1 cellular context compared by ENCODE assay signal in genomic region chr17:45060382-45060823, GRCh38.
TF ChIP-seq lines count a peak whose summit lies in the region.

No MANE protein-coding gene starts in this region.

TF ChIP-seq in HepG2, 621 proteins besides CTCF, POLR2A, EP300 and RAD21 (continued from another document and continues in another):
- TF ChIP-seq EHMT2 (IDR thresholded peaks at IDR 0.05; ENCODE audit: borderline replicate concordance, low read depth, low read length) (no peak), ZEB1 (IDR thresholded peaks at IDR 0.05; ENCODE audit: insufficient replicate concordance, low read depth) (peak; percentile 47), ZNF180 (CRISPR knock-in tag; IDR thresholded peaks at IDR 0.05; ENCODE audit: borderline replicate concordance, low read depth) (no peak), USF2 (IDR thresholded peaks at IDR 0.05; ENCODE audit: low read depth, low read length) (no peak), USF2 (CRISPR knock-in tag; IDR thresholded peaks at IDR 0.05; ENCODE audit: borderline replicate concordance) (no peak), ZNF34 (CRISPR knock-in tag; IDR thresholded peaks at IDR 0.05; ENCODE audit: borderline replicate concordance) (0 out of 2 replicates have a peak, but pooled peaks have one; percentile 46), RBM22 (optimal IDR thresholded peaks at IDR 0.05; ENCODE audit: low read length) (no peak), HDAC1 (CRISPR knock-in tag; IDR thresholded peaks at IDR 0.05) (no peak), KDM5B (CRISPR knock-in tag; IDR thresholded peaks at IDR 0.05; ENCODE audit: borderline replicate concordance) (no peak), FOXA3 (CRISPR knock-in tag; IDR thresholded peaks at IDR 0.05) (no peak), ZNF775 (CRISPR knock-in tag; IDR thresholded peaks at IDR 0.05; ENCODE audit: borderline replicate concordance) (0 out of 2 replicates have a peak, but pooled peaks have one; percentile 61), TCF7 (IDR thresholded peaks at IDR 0.05; ENCODE audit: low read depth) (no peak), FOXP1 (IDR thresholded peaks at IDR 0.05) (no peak), FOXP1 (CRISPR knock-in tag; IDR thresholded peaks at IDR 0.05) (no peak), ERF (CRISPR knock-in tag; IDR thresholded peaks at IDR 0.05) (no peak), ZKSCAN1 (IDR thresholded peaks at IDR 0.05; ENCODE audit: low read length) (no peak), NFKB2 (CRISPR knock-in tag; IDR thresholded peaks at IDR 0.05; ENCODE audit: borderline replicate concordance) (0 out of 2 replicates have a peak, but pooled peaks have one; percentile 36), ZIK1 (CRISPR knock-in tag; IDR thresholded peaks at IDR 0.05; ENCODE audit: borderline replicate concordance, low read depth) (no peak), SMAD9 (CRISPR knock-in tag; IDR thresholded peaks at IDR 0.05) (no peak), SP4 (CRISPR knock-in tag; IDR thresholded peaks at IDR 0.05) (no peak), ZNF674 (CRISPR knock-in tag; IDR thresholded peaks at IDR 0.05; ENCODE audit: low read depth) (no peak), SIX4 (CRISPR knock-in tag; IDR thresholded peaks at IDR 0.05) (no peak), TOE1 (CRISPR knock-in tag; IDR thresholded peaks at IDR 0.05) (no peak), ETS1 (CRISPR knock-in tag; IDR thresholded peaks at IDR 0.05) (no peak), ZNF660 (CRISPR knock-in tag; IDR thresholded peaks at IDR 0.05; ENCODE audit: borderline replicate concordance, low read depth) (no peak), BCL3 (CRISPR knock-in tag; IDR thresholded peaks at IDR 0.05) (no peak), JUND (CRISPR knock-in tag; IDR thresholded peaks at IDR 0.05) (no peak), ATF2 (CRISPR knock-in tag; IDR thresholded peaks at IDR 0.05) (no peak; the same call in 1 of the 2 replicates), E2F2 (CRISPR knock-in tag; IDR thresholded peaks at IDR 0.05; ENCODE audit: borderline replicate concordance) (no peak), SP5 (CRISPR knock-in tag; IDR thresholded peaks at IDR 0.05; ENCODE audit: borderline replicate concordance, low read depth) (no peak), GATA4 (IDR thresholded peaks at IDR 0.05; ENCODE audit: borderline replicate concordance, low read depth) (no peak), ZNF616 (CRISPR knock-in tag; IDR thresholded peaks at IDR 0.05; ENCODE audit: low read depth) (0 out of 2 replicates have a peak, but pooled peaks have one; percentile 37), KLF13 (CRISPR knock-in tag; IDR thresholded peaks at IDR 0.05) (no peak), SOX6 (IDR thresholded peaks at IDR 0.05) (no peak), SOX6 (CRISPR knock-in tag; IDR thresholded peaks at IDR 0.05) (no peak), KDM1A (CRISPR knock-in tag; IDR thresholded peaks at IDR 0.05) (no peak), SMAD3 (CRISPR knock-in tag; IDR thresholded peaks at IDR 0.05) (no peak), POLR2AphosphoS5 (IDR thresholded peaks at IDR 0.05; ENCODE audit: low read depth, low read length) (no peak), HMG20A (CRISPR knock-in tag; IDR thresholded peaks at IDR 0.05; ENCODE audit: borderline replicate concordance) (no peak), SP140L (CRISPR knock-in tag; IDR thresholded peaks at IDR 0.05; ENCODE audit: borderline replicate concordance) (no peak), ZNF782 (CRISPR knock-in tag; IDR thresholded peaks at IDR 0.05; ENCODE audit: borderline replicate concordance) (peak; percentile 70; the same call in 1 of the 2 replicates), ZNF790 (CRISPR knock-in tag; IDR thresholded peaks at IDR 0.05; ENCODE audit: borderline replicate concordance) (no peak), ZNF274 (CRISPR knock-in tag; IDR thresholded peaks at IDR 0.05) (no peak), ZBED4 (CRISPR knock-in tag; IDR thresholded peaks at IDR 0.05; ENCODE audit: borderline replicate concordance) (no peak; the same call in 1 of the 2 replicates), ZC3H4 (CRISPR knock-in tag; IDR thresholded peaks at IDR 0.05; ENCODE audit: borderline replicate concordance) (no peak), ATF7 (IDR thresholded peaks at IDR 0.05) (no peak), ATF7 (CRISPR knock-in tag; IDR thresholded peaks at IDR 0.05) (no peak), U2AF2 (IDR thresholded peaks at IDR 0.05; ENCODE audit: low read depth, low read length) (0 out of 2 replicates have a peak, but pooled peaks have one; percentile 16), MTA3 (CRISPR knock-in tag; IDR thresholded peaks at IDR 0.05) (no peak), HIC2 (CRISPR knock-in tag; IDR thresholded peaks at IDR 0.05; ENCODE audit: low read depth) (no peak), ZMYM2 (CRISPR knock-in tag; IDR thresholded peaks at IDR 0.05) (no peak), ZNF264 (CRISPR knock-in tag; IDR thresholded peaks at IDR 0.05) (peak; percentile 58; the same call in 1 of the 2 replicates), ZSCAN21 (CRISPR knock-in tag; IDR thresholded peaks at IDR 0.05; ENCODE audit: borderline replicate concordance) (no peak), FOXA1 (IDR thresholded peaks at IDR 0.05) (no peak), FOXA1 (CRISPR knock-in tag; IDR thresholded peaks at IDR 0.05) (no peak), SKIL (CRISPR knock-in tag; IDR thresholded peaks at IDR 0.05; ENCODE audit: borderline replicate concordance) (no peak), ZNF430 (CRISPR knock-in tag; IDR thresholded peaks at IDR 0.05) (no peak), SOX13 (IDR thresholded peaks at IDR 0.05) (no peak), SOX13 (CRISPR knock-in tag; conservative IDR thresholded peaks at IDR 0.05 in 1 of 2, IDR thresholded peaks at IDR 0.05 in 1 of 2) (no peak), FOXJ3 (CRISPR knock-in tag; IDR thresholded peaks at IDR 0.05; ENCODE audit: borderline replicate concordance) (no peak), ZNF275 (CRISPR knock-in tag; IDR thresholded peaks at IDR 0.05; ENCODE audit: borderline replicate concordance) (no peak)
